Comparison of ENCODE assay signal across 8 cellular contexts in genomic region chr20:29519605-29520241, GRCh38.
DNase-seq lines count a peak whose midpoint lies in the region; ATAC-seq, FAIRE-seq and TF ChIP-seq lines count a peak whose summit lies in the region.
"Not testable (repeated sequence)": the region's sequence is repeated elsewhere in the genome, so short reads cannot be mapped to it uniquely, and the experiment has no call there.

No MANE protein-coding gene starts in this region.

- not testable (repeated sequence) for H3K4me1 Mint-ChIP-seq in neural crest cell

- not testable (repeated sequence) for H2BK120ac ChIP-seq in IMR-90 (ENCODE audit: low read depth, low read length)

- not testable (repeated sequence) for H4K5ac ChIP-seq in IMR-90 (ENCODE audit: low read depth, low read length)

- not testable (repeated sequence) for H3K27me3 Mint-ChIP-seq in neural crest cell (ENCODE audit: low read depth)

- intact Hi-C loops in IMR-90 (cut with micrococcal nuclease); K562 (cut with micrococcal nuclease): not testable (repeated sequence)

- not testable (repeated sequence) for TF ChIP-seq RAD21 in IMR-90 (IDR thresholded peaks at IDR 0.05; ENCODE audit: low read length); K562 (CRISPR knock-in tag; conservative IDR thresholded peaks at IDR 0.05 in 1 of 2, IDR thresholded peaks at IDR 0.05 in 1 of 2)

- not testable (repeated sequence) for H3K4me3 Mint-ChIP-seq in neural crest cell

- not testable (repeated sequence) for H3K56ac ChIP-seq in IMR-90 (ENCODE audit: extremely low read depth, insufficient read depth, low read length)

- not testable (repeated sequence) for H3K36me3 ChIP-seq in IMR-90 (ENCODE audit: control insufficient read depth, insufficient read depth, low read length); K562 (ENCODE audit: control insufficient read depth, insufficient read depth, low read length)

- not testable (repeated sequence) for H3K27ac Mint-ChIP-seq in neural crest cell (ENCODE audit: unreplicated experiment)

- H3K79me2 ChIP-seq in K562 (ENCODE audit: control insufficient read depth, insufficient read depth, low read length): not testable (repeated sequence)

- H2AK5ac ChIP-seq in IMR-90 (ENCODE audit: low read depth, low read length): not testable (repeated sequence)

- not testable (repeated sequence) for H3K4me3 ChIP-seq in AG09309 (ENCODE audit: control insufficient read depth, low read depth, low read length); IMR-90 (ENCODE audit: insufficient read depth, low read depth, low read length); K562; foreskin fibroblast (ENCODE audit: low read depth in 1 of 2, low read length in 2 of 2)

- not testable (repeated sequence) for H3K9me3 Mint-ChIP-seq in neural crest cell

- not testable (repeated sequence) for DNase-seq in AG09309 (ENCODE audit: low read depth); GM10248 (ENCODE audit: extremely low spot score); IMR-90; foreskin fibroblast; neural crest cell (ENCODE audit: low read depth, low spot score)
- DNase-seq in NCI-H526 (lab: John Stamatoyannopoulos, UW) (peak; percentile 6 to 7), SKM-1 (lab: John Stamatoyannopoulos, UW; ENCODE audit: unreplicated experiment) (peak; percentile 48), K562 (ENCODE audit: extremely low read depth in 1 of 4, low spot score in 3 of 4) (peak in 1 of 4 experiments; percentile 9)

- not testable (repeated sequence) for H3K9me1 ChIP-seq in IMR-90 (ENCODE audit: insufficient read depth, low read length); K562 (ENCODE audit: control insufficient read depth, insufficient read depth, low read length)

- not testable (repeated sequence) for H3K18ac ChIP-seq in IMR-90 (ENCODE audit: low read depth, low read length)

- not testable (repeated sequence) for TF ChIP-seq EP300 in K562 (IDR thresholded peaks at IDR 0.05; ENCODE audit: low read length)

- not testable (repeated sequence) for ATAC-seq in IMR-90 (ENCODE audit: low read depth); K562

- H3K4me2 ChIP-seq in IMR-90 (ENCODE audit: low read depth, low read length); K562 (ENCODE audit: insufficient read depth, low read length): not testable (repeated sequence)

- not testable (repeated sequence) for H3K36me3 Mint-ChIP-seq in neural crest cell (ENCODE audit: low read depth)

- H3K9ac ChIP-seq in IMR-90 (ENCODE audit: low read depth, low read length); K562 (ENCODE audit: insufficient read depth in 1 of 2, low read depth in 2 of 2, low read length in 2 of 2): not testable (repeated sequence)

- not testable (repeated sequence) for H2BK20ac ChIP-seq in IMR-90 (ENCODE audit: low read depth, low read length)

- H2BK15ac ChIP-seq in IMR-90 (ENCODE audit: low read depth, low read length): not testable (repeated sequence)

- TF ChIP-seq POLR2A in IMR-90 (IDR thresholded peaks at IDR 0.05; ENCODE audit: low read depth, low read length); K562 (conservative IDR thresholded peaks at IDR 0.05): not testable (repeated sequence)

- not testable (repeated sequence) for H3K9me3 ChIP-seq in IMR-90 (ENCODE audit: control insufficient read depth, insufficient read depth, low read length); K562 (replicated peaks; ENCODE audit: control insufficient read depth, insufficient read depth, low read depth, low read length)

- not testable (repeated sequence) for H3K4me1 ChIP-seq in IMR-90 (ENCODE audit: control insufficient read depth, insufficient read depth, low read length); K562 (replicated peaks in 1 of 2; ENCODE audit: control insufficient read depth in 2 of 2, insufficient read depth in 2 of 2, low read length in 2 of 2)

- CTCF ChIA-PET in GM10248 (lab: Yijun Ruan, JAX); IMR-90 (lab: Yijun Ruan, JAX); K562 (lab: Yijun Ruan, JAX; ENCODE audit: low intra/inter-chr PET ratio): not testable (repeated sequence)

- not testable (repeated sequence) for FAIRE-seq in K562 (lab: Jason Lieb, UNC)

- peak; percentile 35 for TF ChIP-seq CTCF in AG09309 (IDR thresholded peaks at IDR 0.05; ENCODE audit: control insufficient read depth, insufficient read depth, low read depth, low read length, missing control alignments)
- peak; percentile 43 for TF ChIP-seq CTCF in GM10248 (IDR thresholded peaks at IDR 0.05; ENCODE audit: control extremely low read depth, extremely low read depth, low read depth, missing control alignments)
- peak; percentile 22; the same call in 1 of the 2 replicates for TF ChIP-seq CTCF in IMR-90 (conservative IDR thresholded peaks at IDR 0.05; ENCODE audit: low read depth, low read length)
- peak in 2 of 3 experiments; percentile 14 to 17; a peak in 2 of 6 replicates for TF ChIP-seq CTCF in K562 (IDR thresholded peaks at IDR 0.05 in 2 of 3, conservative IDR thresholded peaks at IDR 0.05 in 1 of 3; ENCODE audit: insufficient read depth in 2 of 3, low read depth in 1 of 3, low read length in 3 of 3)
- TF ChIP-seq CTCF in foreskin fibroblast (IDR thresholded peaks at IDR 0.05; ENCODE audit: low read depth, low read length): peak; percentile 34
- peak; percentile 34 for TF ChIP-seq CTCF in neural crest cell (conservative IDR thresholded peaks at IDR 0.05)

- in situ Hi-C loops in IMR-90 (cut with MboI; ENCODE audit: low sequenced_read_pairs): not testable (repeated sequence)
- in situ Hi-C loops in K562 (cut with MboI): loop anchor here (10.0 kb wide), 1 partner anchor 455 kb away; no protein-coding TSS in a partner anchor

- not testable (repeated sequence) for H3K4ac ChIP-seq in IMR-90 (ENCODE audit: low read depth, low read length)

- dilution Hi-C loops in IMR-90 (cut with HindIII; ENCODE audit: low sequenced_read_pairs, unreplicated experiment): not testable (repeated sequence)

- H3K27me3 ChIP-seq in IMR-90 (ENCODE audit: control insufficient read depth, insufficient read depth, low read length); K562 (ENCODE audit: control insufficient read depth in 2 of 2, insufficient read depth in 2 of 2, low read length in 2 of 2): not testable (repeated sequence)

- POLR2A ChIA-PET in GM10248 (lab: Yijun Ruan, JAX); IMR-90 (lab: Charles Lee; ENCODE audit: unreplicated experiment); K562 (lab: Yijun Ruan, JAX): not testable (repeated sequence)

- not testable (repeated sequence) for H2BK5ac ChIP-seq in IMR-90 (ENCODE audit: low read depth, low read length, poor library complexity, severe bottlenecking)

- no CpG with 5 or more reads among the region's 5 CpGs for WGBS in IMR-90 (ENCODE audit: extremely low coverage in 2 of 2, insufficient read length in 1 of 2), 2 experiments
- WGBS in K562 (ENCODE audit: insufficient coverage, low coverage, missing lambda C conversion rate): 0% methylated on average over 4 of the region's 5 CpGs

- not testable (repeated sequence) for H3K23ac ChIP-seq in IMR-90 (ENCODE audit: low read depth, low read length)

- H2AFZ ChIP-seq in IMR-90 (replicated peaks; ENCODE audit: low read length, poor library complexity); K562 (ENCODE audit: low read depth, low read length): not testable (repeated sequence)

- H3K27ac ChIP-seq in IMR-90 (ENCODE audit: insufficient read depth, low read length); K562 (ENCODE audit: extremely low read depth, low read depth, low read length): not testable (repeated sequence)

- H4K91ac ChIP-seq in IMR-90 (ENCODE audit: insufficient read depth, low read depth, low read length): not testable (repeated sequence)

- not testable (repeated sequence) for H2AK9ac ChIP-seq in IMR-90 (replicated peaks; ENCODE audit: low read depth, low read length, poor library complexity)

- H3K14ac ChIP-seq in IMR-90 (replicated peaks; ENCODE audit: low read depth, low read length): not testable (repeated sequence)

- H4K8ac ChIP-seq in IMR-90 (ENCODE audit: low read depth in 2 of 2, low read length in 2 of 2): not testable (repeated sequence)

- not testable (repeated sequence) for H4K20me1 ChIP-seq in IMR-90 (ENCODE audit: insufficient read depth, low read length); K562 (replicated peaks; ENCODE audit: control insufficient read depth, insufficient read depth, low read length)

- BruUV-seq in IMR-90 (replicated peaks; lab: Mats Ljungman, UMichigan); K562 (replicated peaks; lab: Mats Ljungman, UMichigan): not testable (repeated sequence)

- not testable (repeated sequence) for H3K79me1 ChIP-seq in IMR-90 (ENCODE audit: low read depth in 1 of 2, low read length in 2 of 2)
